ENCODE assay signal across 12 cellular contexts in the genomic region with DNA sequence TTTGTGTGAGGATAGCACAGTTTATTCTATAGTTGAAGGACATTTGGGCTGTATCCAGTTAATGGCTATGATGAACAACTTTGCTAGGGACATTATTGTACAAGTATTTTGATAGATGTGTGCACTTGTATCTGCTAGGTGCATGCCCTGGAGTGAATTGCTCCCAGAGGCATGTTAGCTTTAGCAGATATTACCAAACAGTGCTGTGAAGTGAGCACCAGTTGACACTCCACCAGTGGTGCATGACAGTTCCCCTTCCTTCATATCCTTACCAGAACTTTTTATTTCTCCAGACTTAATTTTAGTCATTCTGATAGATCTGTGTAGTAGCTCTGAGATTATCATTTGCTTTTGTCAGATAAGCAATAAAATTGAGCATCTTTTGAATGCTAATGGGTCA. TPM values are rescaled to one million over a fixed set of nuclear protein-coding genes. Genes with fewer than 3 reads are reported as not detected.
"Had no signal": no experiment of that assay in that cellular context is flagged by ENCODE, and none has a peak within 500 bp of the region (broad histone marks: within the 10 kb centered on the region; RNA-seq: fewer than 3 reads in every experiment).

No MANE protein-coding gene starts in this region.

- H3K4me3 ChIP-seq: esophagus squamous epithelium, right atrium auricular region, skin epidermis had no signal

- H3K27me3 ChIP-seq: esophagus squamous epithelium, right atrium auricular region had no signal

- H3K9me3 ChIP-seq: esophagus squamous epithelium, right atrium auricular region had no signal

- DNase-seq: activated effector memory CD4-positive, alpha-beta T cell treated with anti-CD3 and anti-CD28 coated beads, Interleukin-2, amount 50 U/mL, for 16 hours; activated naive CD8-positive, alpha-beta T cell treated with anti-CD3 and anti-CD28 coated beads, Interleukin-2, amount 10 ng/mL, durations not matched to agents 7 days and 5 days; activated T-cell treated with anti-CD3 and anti-CD28 coated beads, Interleukin-2, amount 50 U/mL, for 4 hours; aorta; esophagus squamous epithelium; foreskin fibroblast; immature natural killer cell; mammary epithelial cell; nucleus accumbens; stimulated activated CD4-positive, alpha-beta T cell treated with anti-CD3 and anti-CD28 coated beads, Interleukin-4, amount 100 ng/mL, for 4 hours had no signal

- H3K4me1 ChIP-seq: esophagus squamous epithelium had no signal

- H3K27ac ChIP-seq: esophagus squamous epithelium had no signal

- H3K36me3 ChIP-seq: esophagus squamous epithelium had no signal

RNA-seq across cellular contexts. Expression of a gene that starts 48.9 kb away (rescaled TPM):
- total RNA-seq: activated T-cell treated with anti-CD3 and anti-CD28 coated beads, Interleukin-2, amount 50 U/mL, for 4 hours had no signal
